In the genomic region with DNA sequence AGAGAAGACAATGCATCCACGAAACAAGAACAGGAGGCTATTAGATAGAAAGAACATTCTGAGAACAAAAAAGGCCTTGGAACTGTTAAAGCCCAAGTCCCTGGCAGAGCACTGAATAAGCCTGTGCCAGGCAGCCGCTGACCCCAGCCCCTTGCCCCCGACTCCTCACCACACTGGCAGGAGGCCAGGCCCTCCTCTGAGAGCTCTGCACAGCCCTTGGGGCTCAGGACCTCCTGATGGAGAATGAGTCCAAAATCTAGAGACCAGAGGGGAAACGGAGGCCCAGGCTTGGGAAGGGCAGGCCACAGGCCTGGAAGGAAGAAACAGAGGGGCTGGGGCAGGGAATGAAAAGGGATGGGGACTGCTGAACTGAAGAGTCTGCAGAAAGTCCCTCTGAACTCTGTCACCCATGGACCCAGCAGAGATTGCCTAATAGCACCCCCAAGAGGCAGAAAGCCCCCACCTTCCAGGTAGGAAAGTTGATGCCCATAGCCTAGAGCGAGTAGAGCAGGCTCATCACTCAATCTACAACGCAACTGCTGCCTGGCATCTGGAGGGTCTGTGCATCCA, we compare ENCODE assay signal across 1 cellular context.
TF ChIP-seq lines count a peak whose summit lies in the region.

No MANE protein-coding gene starts in this region.

TF ChIP-seq in IMR-90, 13 proteins besides CTCF, POLR2A, EP300 and RAD21:
- TF ChIP-seq CEBPB (IDR thresholded peaks at IDR 0.05; ENCODE audit: low read depth, low read length) = no peak
- no peak for TF ChIP-seq SMC3 (IDR thresholded peaks at IDR 0.05; ENCODE audit: low read depth, low read length)
- TF ChIP-seq MXI1 (IDR thresholded peaks at IDR 0.05; ENCODE audit: borderline replicate concordance, low read depth, low read length) = no peak
- no peak for TF ChIP-seq MAZ (IDR thresholded peaks at IDR 0.05; ENCODE audit: borderline replicate concordance, low read depth, low read length)
- no peak for TF ChIP-seq BHLHE40 (IDR thresholded peaks at IDR 0.05; ENCODE audit: low read depth, low read length)
- TF ChIP-seq CHD1 (IDR thresholded peaks at IDR 0.05; ENCODE audit: low read depth, low read length) = no peak
- TF ChIP-seq, protein P1, sequence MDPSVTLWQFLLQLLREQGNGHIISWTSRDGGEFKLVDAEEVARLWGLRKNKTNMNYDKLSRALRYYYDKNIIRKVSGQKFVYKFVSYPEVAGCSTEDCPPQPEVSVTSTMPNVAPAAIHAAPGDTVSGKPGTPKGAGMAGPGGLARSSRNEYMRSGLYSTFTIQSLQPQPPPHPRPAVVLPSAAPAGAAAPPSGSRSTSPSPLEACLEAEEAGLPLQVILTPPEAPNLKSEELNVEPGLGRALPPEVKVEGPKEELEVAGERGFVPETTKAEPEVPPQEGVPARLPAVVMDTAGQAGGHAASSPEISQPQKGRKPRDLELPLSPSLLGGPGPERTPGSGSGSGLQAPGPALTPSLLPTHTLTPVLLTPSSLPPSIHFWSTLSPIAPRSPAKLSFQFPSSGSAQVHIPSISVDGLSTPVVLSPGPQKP (IDR thresholded peaks at IDR 0.05; ENCODE audit: borderline replicate concordance, low read depth, low read length) = no peak
- TF ChIP-seq, protein P2, sequence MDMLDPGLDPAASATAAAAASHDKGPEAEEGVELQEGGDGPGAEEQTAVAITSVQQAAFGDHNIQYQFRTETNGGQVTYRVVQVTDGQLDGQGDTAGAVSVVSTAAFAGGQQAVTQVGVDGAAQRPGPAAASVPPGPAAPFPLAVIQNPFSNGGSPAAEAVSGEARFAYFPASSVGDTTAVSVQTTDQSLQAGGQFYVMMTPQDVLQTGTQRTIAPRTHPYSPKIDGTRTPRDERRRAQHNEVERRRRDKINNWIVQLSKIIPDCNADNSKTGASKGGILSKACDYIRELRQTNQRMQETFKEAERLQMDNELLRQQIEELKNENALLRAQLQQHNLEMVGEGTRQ (IDR thresholded peaks at IDR 0.05; ENCODE audit: low read depth, low read length) = no peak
- no peak for TF ChIP-seq FOS (IDR thresholded peaks at IDR 0.05; ENCODE audit: low read depth, low read length)
- TF ChIP-seq NFE2L2 (IDR thresholded peaks at IDR 0.05; ENCODE audit: low read depth, low read length) = no peak
- no peak for TF ChIP-seq MAFK (IDR thresholded peaks at IDR 0.05; ENCODE audit: low read depth, low read length)
- TF ChIP-seq RFX5 (IDR thresholded peaks at IDR 0.05; ENCODE audit: low read depth, low read length) = no peak
- TF ChIP-seq RCOR1 (IDR thresholded peaks at IDR 0.05; ENCODE audit: insufficient replicate concordance, low read length) = no peak
